Comparison of ENCODE assay signal across 1 cellular context in genomic region chr16:85359147-85359822, GRCh38.
TF ChIP-seq lines count a peak whose summit lies in the region.

No MANE protein-coding gene starts in this region.

TF ChIP-seq in K562, 482 proteins besides CTCF, POLR2A, EP300 and RAD21 (continued from another document):
- TF ChIP-seq MNT (conservative IDR thresholded peaks at IDR 0.05) (no peak), ARHGAP35 (IDR thresholded peaks at IDR 0.05; ENCODE audit: partially characterized antibody) (no peak), ZBTB40 (IDR thresholded peaks at IDR 0.05) (no peak; the same call in none of the 2 replicates), ZBTB40 (CRISPR knock-in tag; IDR thresholded peaks at IDR 0.05) (no peak), TEAD4 (IDR thresholded peaks at IDR 0.05; ENCODE audit: low read length) (peak; percentile 64; the same call in 1 of the 2 replicates), TEAD4 (CRISPR knock-in tag; IDR thresholded peaks at IDR 0.05; ENCODE audit: borderline replicate concordance) (no peak), HNRNPH1 (optimal IDR thresholded peaks at IDR 0.05; ENCODE audit: low read depth, low read length) (no peak), TBL1XR1 (IDR thresholded peaks at IDR 0.05; ENCODE audit: low read length in 2 of 2) (0 out of 4 replicates have a peak, but pooled peaks have one; percentile 14 to 24), JUND (IDR thresholded peaks at IDR 0.05; ENCODE audit: borderline replicate concordance, low read depth, low read length) (peak; percentile 100), JUND (tag; IDR thresholded peaks at IDR 0.05; ENCODE audit: borderline replicate concordance, low read depth, low read length) (peak; percentile 99), ZNF311 (CRISPR knock-in tag; IDR thresholded peaks at IDR 0.05) (no peak), EGR1 (conservative IDR thresholded peaks at IDR 0.05) (peak; percentile 35; the same call in 1 of the 2 replicates), ARID4B (CRISPR knock-in tag; IDR thresholded peaks at IDR 0.05) (no peak), KDM4B (IDR thresholded peaks at IDR 0.05; ENCODE audit: borderline replicate concordance in 2 of 2, low read depth in 1 of 2) (no peak; a peak in 1 of 4 replicates), MAZ (CRISPR knock-in tag; conservative IDR thresholded peaks at IDR 0.05 in 1 of 2, IDR thresholded peaks at IDR 0.05 in 1 of 2) (peak in 1 of 2 experiments; percentile 52; a peak in 1 of 4 replicates), TAF15 (IDR thresholded peaks at IDR 0.05; ENCODE audit: low read depth, low read length) (no peak), BRD9 (IDR thresholded peaks at IDR 0.05; ENCODE audit: low read depth, partially characterized antibody) (peak; percentile 66), CBFA2T2 (conservative IDR thresholded peaks at IDR 0.05) (peak; percentile 33), SMARCA4 (IDR thresholded peaks at IDR 0.05) (peak; percentile 94), ATF3 (IDR thresholded peaks at IDR 0.05) (peak; percentile 98), ATF3 (CRISPR knock-in tag; conservative IDR thresholded peaks at IDR 0.05) (peak; percentile 98), C11orf30 (IDR thresholded peaks at IDR 0.05; ENCODE audit: low read depth) (no peak), CBFB (CRISPR knock-in tag; IDR thresholded peaks at IDR 0.05) (peak; percentile 77)
